In genomic region chr7:56063882-56064625, GRCh38 we compare ENCODE assay signal across 8 cellular contexts. TPM values are rescaled to one million over a fixed set of nuclear protein-coding genes. Genes with fewer than 3 reads are reported as not detected.
A peak's percentile ranks its signal among the peaks of the same experiment; 100 is the strongest.
DNase-seq lines count a peak whose midpoint lies in the region; ATAC-seq, FAIRE-seq and TF ChIP-seq lines count a peak whose summit lies in the region.

Gene SUMF2, plus strand, starts transcription at chr7:56064286. Its CDS starts 26 bp downstream, at chr7:56064312.

- H3K9me1 ChIP-seq in endothelial cell of umbilical vein (replicated peaks; ENCODE audit: control insufficient read depth, extremely low read depth, insufficient read depth, low read length), result no peaks in the 10 kb centered on the region

- H2AFZ ChIP-seq in OCI-LY3 (ENCODE audit: low read depth, low read length) (peak within 1 kb of the TSS; percentile 94), endothelial cell of umbilical vein (ENCODE audit: low read depth, low read length) (peak within 1 kb of the TSS; percentile 24)

- TF ChIP-seq CTCF in D721Med (IDR thresholded peaks at IDR 0.05; ENCODE audit: insufficient read depth, missing control alignments) (no peak), OCI-LY3 (IDR thresholded peaks at IDR 0.05; ENCODE audit: low read depth, low read length) (0 out of 2 replicates have a peak, but pooled peaks have one; percentile 5), endothelial cell of umbilical vein (IDR thresholded peaks at IDR 0.05; ENCODE audit: extremely low read depth in 1 of 2, insufficient read depth in 1 of 2, low read depth in 1 of 2, low read length in 2 of 2) (peak; percentile 4 to 39)

- no peaks in the 10 kb centered on the region for H3K27me3 ChIP-seq in HUES6 (ENCODE audit: control insufficient read depth, insufficient read depth, low read length)
- no peaks in the 10 kb centered on the region for H3K27me3 ChIP-seq in OCI-LY3 (ENCODE audit: low read depth, low read length)
- H3K27me3 ChIP-seq in endothelial cell of umbilical vein (ENCODE audit: control insufficient read depth in 2 of 2, insufficient read depth in 2 of 2, low read length in 2 of 2), result no peaks in the 10 kb centered on the region

- H3K4me2 ChIP-seq in OCI-LY3 (ENCODE audit: low read length), result peak within 1 kb of the TSS; percentile 91
- H3K4me2 ChIP-seq in endothelial cell of umbilical vein (ENCODE audit: insufficient read depth, low read length), result peak within 1 kb of the TSS; percentile 54

- H3K36me3 ChIP-seq in HUES6 (ENCODE audit: control insufficient read depth, insufficient read depth, low read length) (peaks cover 59% of the 10 kb centered on the region), OCI-LY3 (replicated peaks; ENCODE audit: low read depth, low read length) (peaks cover 20% of the 10 kb centered on the region), endothelial cell of umbilical vein (ENCODE audit: control insufficient read depth in 2 of 2, extremely low read depth in 1 of 2, insufficient read depth in 2 of 2, low read length in 2 of 2) (peaks cover 5 to 22% of the 10 kb centered on the region in 2 experiments)

- TF ChIP-seq POLR2A in endothelial cell of umbilical vein (IDR thresholded peaks at IDR 0.05; ENCODE audit: low read depth, low read length), result peak; percentile 97

- intact Hi-C loops in endothelial cell of umbilical vein (cut with micrococcal nuclease), result loop anchor here (1.0 to 2.0 kb wide), 4 partner anchors 13 to 59 kb away; partner anchors contain the start of genes CCT6A, CHCHD2 and PSPH

- H3K4me1 ChIP-seq in HUES6 (ENCODE audit: control insufficient read depth, insufficient read depth, low read length) (peaks cover 5% of the 10 kb centered on the region; the same call in 1 of the 2 replicates), OCI-LY3 (ENCODE audit: low read length) (peaks cover 13% of the 10 kb centered on the region; the same call in 1 of the 2 replicates), endothelial cell of umbilical vein (ENCODE audit: control insufficient read depth, extremely low read depth, insufficient read depth, low read length) (peaks cover 37% of the 10 kb centered on the region)

- no peaks in the 10 kb centered on the region for H3K9me3 ChIP-seq in HUES6 (ENCODE audit: control insufficient read depth, insufficient read depth, low read depth, low read length)
- H3K9me3 ChIP-seq in OCI-LY3 (ENCODE audit: insufficient read depth, low read length), result no peaks in the 10 kb centered on the region
- H3K9me3 ChIP-seq in endothelial cell of umbilical vein (replicated peaks; ENCODE audit: control insufficient read depth, insufficient read depth, low read length), result no peaks in the 10 kb centered on the region

- H3K4me3 ChIP-seq in HUES6 (ENCODE audit: low read depth, low read length), result peak within 1 kb of the TSS; percentile 92
- H3K4me3 ChIP-seq in OCI-LY3 (ENCODE audit: low read length), result peak within 1 kb of the TSS; percentile 100
- peak within 1 kb of the TSS; percentile 14 to 75 (median 60) for H3K4me3 ChIP-seq in endothelial cell of umbilical vein (replicated peaks in 1 of 3; ENCODE audit: insufficient read depth in 1 of 3, low read depth in 1 of 3, low read length in 3 of 3)

- POLR2A ChIA-PET in endothelial cell of umbilical vein (lab: Charles Lee), result interaction anchor here (0.7 to 2.0 kb wide), 2 partner anchors 13 to 52 kb away, joined by 7 to 27 read pairs; partner anchors contain the start of genes CCT6A and PSPH

- DNase-seq in D721Med (ENCODE audit: insufficient read length, low spot score), result peak; percentile 90
- DNase-seq in activated CD8-positive, alpha-beta memory T cell treated with anti-CD3 and anti-CD28 coated beads, Interleukin-2, amount 50 U/mL, for 48 hours, result peak; percentile 95
- DNase-seq in endothelial cell of umbilical vein (ENCODE audit: low read depth, low spot score), result peak; percentile 94
- peak; percentile 87 for DNase-seq in middle frontal gyrus (ENCODE audit: extremely low spot score, low spot score)
- DNase-seq in stimulated activated CD8-positive, alpha-beta memory T cell treated with anti-CD3 and anti-CD28 coated beads, Interleukin-2, amount 100 ng/mL, for 48 hours (ENCODE audit: low read depth in 2 of 2), result peak; percentile 86 to 87

- dilution Hi-C loops in endothelial cell of umbilical vein (cut with MboI; ENCODE audit: extremely low pct_ligation_motif_present, low sequenced_read_pairs), result no loop called here

- CTCF ChIA-PET in endothelial cell of umbilical vein (lab: Charles Lee), result interaction anchor here (0.9 to 2.9 kb wide), 8 partner anchors 10 to 59 kb away, joined by 3 to 26 read pairs (median 8); partner anchors contain the start of gene PHKG1

- BruUV-seq in endothelial cell of umbilical vein (replicated peaks; lab: Mats Ljungman, UMichigan), result no TSS peak

- H4K20me1 ChIP-seq in OCI-LY3 (ENCODE audit: insufficient read depth, low read length), result no peaks in the 10 kb centered on the region
- peaks cover 4% of the 10 kb centered on the region for H4K20me1 ChIP-seq in endothelial cell of umbilical vein (replicated peaks; ENCODE audit: control insufficient read depth, extremely low read depth, insufficient read depth, low read length)

- peak; percentile 82 for ATAC-seq in GM21423 (IDR thresholded peaks at IDR 0.05; ENCODE audit: unreplicated experiment)

- H3K27ac ChIP-seq in HUES6 (ENCODE audit: low read depth, low read length), result peak within 1 kb of the TSS; percentile 84; the same call in 1 of the 2 replicates
- H3K27ac ChIP-seq in OCI-LY3 (ENCODE audit: low read length), result peak within 1 kb of the TSS; percentile 73
- peak within 1 kb of the TSS; percentile 21 for H3K27ac ChIP-seq in endothelial cell of umbilical vein (ENCODE audit: insufficient read depth, low read depth, low read length)

- no peak for FAIRE-seq in D721Med (lab: Jason Lieb, UNC)
- no peak for FAIRE-seq in endothelial cell of umbilical vein (lab: Jason Lieb, UNC)

- H3K9ac ChIP-seq in HUES6 (ENCODE audit: low read length) (peak within 1 kb of the TSS; percentile 92), OCI-LY3 (ENCODE audit: low read length) (peak within 1 kb of the TSS; percentile 86), endothelial cell of umbilical vein (replicated peaks; ENCODE audit: extremely low read depth, insufficient read depth, low read length) (peak within 1 kb of the TSS; percentile 59)

- peaks cover 45% of the 10 kb centered on the region for H3K79me2 ChIP-seq in OCI-LY3 (ENCODE audit: low read length)
- peaks cover 15% of the 10 kb centered on the region for H3K79me2 ChIP-seq in endothelial cell of umbilical vein (ENCODE audit: control insufficient read depth, insufficient read depth, low read length)

TF ChIP-seq in endothelial cell of umbilical vein, 7 proteins besides CTCF, POLR2A, EP300 and RAD21:
- TF ChIP-seq FOS (IDR thresholded peaks at IDR 0.05; ENCODE audit: borderline replicate concordance, insufficient read depth, low read length) (no peak), POLR2AphosphoS5 (IDR thresholded peaks at IDR 0.05; ENCODE audit: insufficient read depth, low read depth, low read length) (peak; percentile 98), MAX (IDR thresholded peaks at IDR 0.05; ENCODE audit: insufficient read depth, insufficient read length) (peak; percentile 61), MYC (IDR thresholded peaks at IDR 0.05; ENCODE audit: low read depth, low read length) (peak; percentile 80)

RNA-seq across cellular contexts. Expression of gene SUMF2, which starts in this region (rescaled TPM):
- total RNA-seq in endothelial cell of umbilical vein, result 107 and 110 TPM in 2 replicates
- polyA plus RNA-seq in endothelial cell of umbilical vein, result 91.3 and 92.4 TPM in 2 replicates
- 102 and 119 TPM in 2 replicates for polyA plus RNA-seq in endothelial cell of umbilical vein (2011; cell fraction: cytosol; rRNA removed)
- 169 and 183 TPM in 2 replicates for polyA plus RNA-seq in endothelial cell of umbilical vein (2011; cell fraction: nucleus; rRNA removed)
- 88.0 and 88.7 TPM in 2 replicates for polyA plus RNA-seq in endothelial cell of umbilical vein (2012)
- polyA minus RNA-seq in endothelial cell of umbilical vein, result 93.6 and 96.9 TPM in 2 replicates
- 42.5 TPM for polyA minus RNA-seq in endothelial cell of umbilical vein (2011; cell fraction: cytosol; rRNA and poly(A)+ RNA removed)
- 46.1 and 56.9 TPM in 2 replicates for polyA minus RNA-seq in endothelial cell of umbilical vein (2011; cell fraction: nucleus; rRNA and poly(A)+ RNA removed)

Comparison
In these comparisons a context has a peak if more than half of its experiments do, and no peak if none do; other contexts are left out.
1. Peak in every context shown above with its lines: DNase-seq, ATAC-seq, H3K4me3 ChIP-seq and H3K27ac ChIP-seq.
2. H3K27ac ChIP-seq: peak in every context shown above with its lines; median percentile 84 in HUES6; 73 in OCI-LY3; 21 in endothelial cell of umbilical vein.